38 cellular contexts compared by ENCODE assay signal in genomic region chr17:32946375-32947135, GRCh38. TPM values are rescaled to one million over a fixed set of nuclear protein-coding genes. Genes with fewer than 3 reads are reported as not detected.
"Had no signal": no experiment of that assay in that cellular context is flagged by ENCODE, and none has a peak within 500 bp of the region (broad histone marks: within the 10 kb centered on the region; RNA-seq: fewer than 3 reads in every experiment).

No MANE protein-coding gene starts in this region.

- H3K27ac Mint-ChIP-seq: activated naive CD8-positive, alpha-beta T cell; brain; effector memory CD8-positive, alpha-beta T cell; stimulated activated effector memory CD8-positive, alpha-beta T cell treated with anti-CD3 and anti-CD28 coated beads, Interleukin-12 subunit alpha, Interleukin-12 subunit beta, amount 100 ng/mL, for 72 hours; stimulated activated naive CD8-positive, alpha-beta T cell treated with anti-CD3 and anti-CD28 coated beads, Interleukin-15, Interleukin-2, amounts not matched to agents 100 ng/mL and 50 ng/mL, for 24 hours; T-helper 2 cell treated with Interferon-gamma antibody and Interleukin-4, amounts not matched to agents 5 μg/mL and 100 μg/mL, for 36 hours had no signal

- H3K4me3 ChIP-seq: gastrocnemius medialis, lower lobe of right lung, skin epidermis, thoracic aorta had no signal

- H3K9me3 Mint-ChIP-seq: brain; effector memory CD8-positive, alpha-beta T cell; nephron; stimulated activated effector memory CD8-positive, alpha-beta T cell treated with anti-CD3 and anti-CD28 coated beads, Interleukin-12 subunit alpha, Interleukin-12 subunit beta, amount 100 ng/mL, for 72 hours; stimulated activated naive CD8-positive, alpha-beta T cell treated with anti-CD3 and anti-CD28 coated beads, Interleukin-15, Interleukin-2, amounts not matched to agents 100 ng/mL and 50 ng/mL, for 24 hours had no signal

- H3K4me3 Mint-ChIP-seq: activated naive CD8-positive, alpha-beta T cell; brain; effector memory CD8-positive, alpha-beta T cell; nephron; stimulated activated effector memory CD8-positive, alpha-beta T cell treated with anti-CD3 and anti-CD28 coated beads, Interleukin-12 subunit alpha, Interleukin-12 subunit beta, amount 100 ng/mL, for 72 hours; stimulated activated naive CD8-positive, alpha-beta T cell treated with anti-CD3 and anti-CD28 coated beads, Interleukin-15, Interleukin-2, amounts not matched to agents 100 ng/mL and 50 ng/mL, for 24 hours; T-helper 2 cell treated with Interferon-gamma antibody and Interleukin-4, amounts not matched to agents 5 μg/mL and 100 μg/mL, for 36 hours had no signal

- H3K27me3 ChIP-seq: gastrocnemius medialis had no signal

- H3K27ac ChIP-seq: gastrocnemius medialis, lower lobe of right lung, skin epidermis, thoracic aorta, WERI-Rb-1 had no signal

- H3K9me3 ChIP-seq: gastrocnemius medialis, lower lobe of right lung, thoracic aorta had no signal

- H3K4me1 ChIP-seq: gastrocnemius medialis had no signal

- ATAC-seq: activated CD4-positive, CD25-positive, alpha-beta regulatory T cell treated with anti-CD3 and anti-CD28 coated beads, Interleukin-2, amount 50 U/mL, for 24 hours; effector memory CD8-positive, alpha-beta T cell; gastrocnemius medialis; left cardiac atrium; lower lobe of right lung; sciatic nerve; stimulated activated effector memory CD8-positive, alpha-beta T cell treated with anti-CD3 and anti-CD28 coated beads, Interleukin-12 subunit alpha, Interleukin-12 subunit beta, amount 100 ng/mL, for 72 hours had no signal

- H3K4me1 Mint-ChIP-seq: brain; stimulated activated effector memory CD8-positive, alpha-beta T cell treated with anti-CD3 and anti-CD28 coated beads, Interleukin-12 subunit alpha, Interleukin-12 subunit beta, amount 100 ng/mL, for 72 hours had no signal

- DNase-seq: activated CD4-positive, alpha-beta T cell treated with anti-CD3 and anti-CD28 coated beads for 48 hours; activated CD4-positive, alpha-beta T cell treated with anti-CD3 and anti-CD28 coated beads, Interleukin-2, amount 50 U/mL, for 48 hours; activated CD8-positive, alpha-beta memory T cell treated with anti-CD3 and anti-CD28 coated beads for 24 hours; activated effector memory CD4-positive, alpha-beta T cell treated with Interleukin-2 at 50 U/mL for 16 hours; activated naive CD4-positive, alpha-beta T cell treated with Interleukin-2 at 50 U/mL for 16 hours; aorta; cortex of kidney; effector memory CD8-positive, alpha-beta T cell; erythroblast; gastrocnemius medialis; glutamatergic neuron; left cardiac atrium; lower lobe of right lung; mesendoderm; stimulated activated CD4-positive, alpha-beta T cell treated with anti-CD3 and anti-CD28 coated beads, Interleukin-4, amount 100 ng/mL, for 24 hours; T-helper 1 cell; trophoblast cell; WERI-Rb-1 had no signal

- FAIRE-seq: keratinocyte, TTC549, urothelium cell line had no signal

- H3K36me3 Mint-ChIP-seq: activated naive CD8-positive, alpha-beta T cell; stimulated activated effector memory CD8-positive, alpha-beta T cell treated with anti-CD3 and anti-CD28 coated beads, Interleukin-12 subunit alpha, Interleukin-12 subunit beta, amount 100 ng/mL, for 72 hours had no signal

- H3K36me3 ChIP-seq: gastrocnemius medialis had no signal

RNA-seq across cellular contexts. Expression of gene TMEM98, which starts 18.6 kb away (rescaled TPM):
- total RNA-seq: mononuclear cell had no signal

RNA-seq across cellular contexts. Expression of gene SPACA3, which starts 45.1 kb away (rescaled TPM):
- total RNA-seq: aorta, cardiac septum, chondrocyte, gastrocnemius medialis, left cardiac atrium, lower lobe of right lung, mononuclear cell, osteoblast, posterior vena cava, renal cortical epithelial cell, subcutaneous adipose tissue, thoracic aorta had no signal
- polyA plus RNA-seq: aorta, keratinocyte had no signal
